8 cellular contexts compared by ENCODE assay signal in genomic region chr12:87202189-87202588, GRCh38.
"Had no signal": no experiment of that assay in that cellular context is flagged by ENCODE, and none has a peak within 500 bp of the region (broad histone marks: within the 10 kb centered on the region; RNA-seq: fewer than 3 reads in every experiment).

No MANE protein-coding gene starts in this region.

- DNase-seq: H7, HFFc6 had no signal

- H3K4me3 ChIP-seq: GM23338, HAP-1 had no signal

- H3K9me3 Mint-ChIP-seq: GM23338 had no signal

- H3K9me3 ChIP-seq: HAP-1 had no signal

- H3K27me3 Mint-ChIP-seq: IgD-negative memory B cell had no signal

- H3K27ac Mint-ChIP-seq: GM23338, HFFc6, IgD-negative memory B cell had no signal

- H3K4me1 ChIP-seq: HAP-1 had no signal

- ATAC-seq: GM23338, HCT116, HepG2 had no signal

- H3K4me1 Mint-ChIP-seq: GM23338, IgD-negative memory B cell had no signal

- H3K4me3 Mint-ChIP-seq: GM23338, HFFc6, IgD-negative memory B cell had no signal

- H3K36me3 ChIP-seq: HAP-1 had no signal

- H3K27ac ChIP-seq: HL-60 had no signal
